In genomic region chr17:7656958-7657715, GRCh38 we compare ENCODE assay signal across 13 cellular contexts. TPM values are rescaled to one million over a fixed set of nuclear protein-coding genes. Genes with fewer than 3 reads are reported as not detected.
DNase-seq lines count a peak whose midpoint lies in the region; ATAC-seq, FAIRE-seq and TF ChIP-seq lines count a peak whose summit lies in the region.
"Had no signal": no experiment of that assay in that cellular context is flagged by ENCODE, and none has a peak within 500 bp of the region (broad histone marks: within the 10 kb centered on the region; RNA-seq: fewer than 3 reads in every experiment).

No MANE protein-coding gene starts in this region.

- no peak for ATAC-seq in HG03520 (IDR thresholded peaks at IDR 0.05; ENCODE audit: unreplicated experiment)

- H3K4me3 ChIP-seq in HAP-1 (no peak overlapping the region), dorsolateral prefrontal cortex (peak overlapping the region in 1 of 59 donors; percentile 6), coronary artery (no peak overlapping the region)
- H3K4me3 ChIP-seq: BLaER1, suprapubic skin had no signal

- H3K9me3 ChIP-seq in HAP-1, result no peaks in the 10 kb centered on the region
- H3K9me3 ChIP-seq: BLaER1, suprapubic skin had no signal

- intact Hi-C loops in dorsolateral prefrontal cortex (cut with DNase I), result no loop called here

- in situ Hi-C loops in HAP-1 (cut with MboI; ENCODE audit: low sequenced_read_pairs), result no loop called here

- peak overlapping the region in 34 of 59 donors; percentile 7 to 94 (median 44) for H3K27ac ChIP-seq in dorsolateral prefrontal cortex
- peak overlapping the region in 1 of 2 donors; percentile 47 for H3K27ac ChIP-seq in coronary artery
- H3K27ac ChIP-seq: BLaER1, suprapubic skin had no signal

- FAIRE-seq in GM12892 (lab: Jason Lieb, UNC), result no peak
- FAIRE-seq: endometrium had no signal

- H3K36me3 ChIP-seq in HAP-1 (replicated peaks), result no peaks in the 10 kb centered on the region
- H3K36me3 ChIP-seq: BLaER1, suprapubic skin had no signal

- TF ChIP-seq CTCF in dorsolateral prefrontal cortex (IDR thresholded peaks at IDR 0.05 in 54 of 56, conservative IDR thresholded peaks at IDR 0.05 in 2 of 56; ENCODE audit: low read depth in 1 of 56, partially characterized antibody in 56 of 56) (no peak), coronary artery (IDR thresholded peaks at IDR 0.05) (no peak)

- TF ChIP-seq POLR2A in GM12892 (IDR thresholded peaks at IDR 0.05; ENCODE audit: low read depth, low read length), result no peak

- H3K27me3 ChIP-seq in HAP-1 (ENCODE audit: low read depth), result peaks cover 3% of the 10 kb centered on the region
- peaks cover 0 to 3% (median 0%) of the 10 kb centered on the region in 45 donors for H3K27me3 ChIP-seq in dorsolateral prefrontal cortex

- DNase-seq in HAP-1 (ENCODE audit: low spot score in 2 of 2) (peak; percentile 35 to 82), dorsolateral prefrontal cortex (peak in 8 of 10 donors; percentile 32 to 70 (median 47)), iPS-NIHi11 (ENCODE audit: low spot score) (peak; percentile 77), renal cortical epithelial cell (ENCODE audit: low read depth) (peak; percentile 19), GM12892 (ENCODE audit: insufficient read length) (no peak), LoVo (ENCODE audit: low spot score) (no peak), coronary artery (ENCODE audit: low spot score) (no peak)
- DNase-seq: Karpas-422; NK-92 treated with Interleukin-12 subunit alpha and Interleukin-12 subunit beta, amount 100 ng/mL, for 24 hours had no signal

- peaks cover 6% of the 10 kb centered on the region for H3K4me1 ChIP-seq in HAP-1
- H3K4me1 ChIP-seq: suprapubic skin had no signal

RNA-seq across cellular contexts. Expression of gene ATP1B2, which starts 6.4 kb away (rescaled TPM):
- 100 to 1,000 TPM; 159 to 746 (median 296) TPM for total RNA-seq in dorsolateral prefrontal cortex
- total RNA-seq in renal cortical epithelial cell, result 0.30 TPM in 1 of 2 replicates, not detected in the other
- 2.9 TPM for polyA plus RNA-seq in GM12892 (2012; ENCODE audit: missing spikeins)

RNA-seq across cellular contexts. Expression of gene SHBG, which starts 27.2 kb away (rescaled TPM):
- 1 to 10 TPM in 88 of 120 experiments, under 1 TPM in 20, not detected in 12; 0.47 to 5.3 (median 1.5) TPM for total RNA-seq in dorsolateral prefrontal cortex
- total RNA-seq in renal cortical epithelial cell, result 0.25 TPM in 1 of 2 replicates, not detected in the other
- not detected for polyA plus RNA-seq in GM12892 (2012; ENCODE audit: missing spikeins)
- total RNA-seq: suprapubic skin had no signal

RNA-seq across cellular contexts. Expression of gene SAT2, which starts 29.5 kb away (rescaled TPM):
- total RNA-seq in dorsolateral prefrontal cortex, result 100 to 1,000 TPM in 60 of 120 experiments, 10 to 100 TPM in 60; 72.5 to 143 (median 99.8) TPM
- 16.8 and 29.6 TPM in 2 replicates for total RNA-seq in renal cortical epithelial cell
- 44.0 TPM for polyA plus RNA-seq in GM12892 (2012; ENCODE audit: missing spikeins)

RNA-seq across cellular contexts. Expression of gene TP53, which starts 30.2 kb away (rescaled TPM):
- 10 to 100 TPM in 109 of 120 experiments, 1 to 10 TPM in 11; 5.6 to 31.5 (median 14.8) TPM for total RNA-seq in dorsolateral prefrontal cortex
- total RNA-seq in renal cortical epithelial cell, result 29.3 and 53.8 TPM in 2 replicates
- 84.0 TPM for polyA plus RNA-seq in GM12892 (2012; ENCODE audit: missing spikeins)

RNA-seq across cellular contexts. Expression of gene WRAP53, which starts 31.1 kb away (rescaled TPM):
- 10 to 100 TPM in 19 of 120 experiments, 1 to 10 TPM in 101; 5.1 to 15.5 (median 8.1) TPM for total RNA-seq in dorsolateral prefrontal cortex
- 6.2 and 9.2 TPM in 2 replicates for total RNA-seq in renal cortical epithelial cell
- 14.8 TPM for polyA plus RNA-seq in GM12892 (2012; ENCODE audit: missing spikeins)

Comparison
In these comparisons a context has a peak if more than half of its experiments do, and no peak if none do; other contexts are left out.
1. DNase-seq: peak in HAP-1 (2 of 2), dorsolateral prefrontal cortex (8 of 10), iPS-NIHi11 (single experiment) and renal cortical epithelial cell (single experiment); none in GM12892 (single experiment), LoVo (single experiment) and coronary artery (single experiment).
2. RNA of gene ATP1B2, which starts 6.4 kb away (total RNA-seq): 159 to 746 TPM in dorsolateral prefrontal cortex; 0.30 TPM in renal cortical epithelial cell; every median in the first group is over 100 times any median in the second.